Comparison of ENCODE assay signal across 8 cellular contexts in the genomic region with DNA sequence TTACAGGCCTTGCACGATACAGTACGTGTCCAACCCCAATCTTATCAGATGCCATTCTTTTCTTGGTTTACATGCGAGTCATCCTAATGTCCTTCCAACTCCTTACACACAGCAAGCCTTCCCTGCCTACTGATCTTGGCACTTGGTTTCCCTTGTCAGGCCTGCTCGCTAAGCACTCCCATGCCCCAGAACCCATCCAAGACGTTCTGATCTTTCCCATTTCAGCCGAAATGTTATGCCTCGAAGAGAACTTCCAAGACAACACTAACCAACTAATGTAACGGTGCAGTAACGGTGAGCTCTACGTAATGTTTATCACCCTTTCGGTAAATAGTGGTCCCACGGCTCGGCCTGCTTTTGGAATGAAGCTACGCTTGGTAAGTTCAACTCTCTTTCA. TPM values are rescaled to one million over a fixed set of nuclear protein-coding genes. Genes with fewer than 3 reads are reported as not detected.
DNase-seq lines count a peak whose midpoint lies in the region; ATAC-seq lines count a peak whose summit lies in the region.

No MANE protein-coding gene starts in this region.

- H3K27ac ChIP-seq in epithelial cell of prostate (peak overlapping the region; percentile 57), trophoblast cell (ENCODE audit: low read depth, low read length) (no peak overlapping the region)

- H3K79me2 ChIP-seq in trophoblast cell (ENCODE audit: control insufficient read depth, insufficient read depth, low read length, poor library complexity), result peaks cover 5% of the 10 kb centered on the region

- H2BK5ac ChIP-seq in trophoblast cell (ENCODE audit: low read depth, low read length, poor library complexity), result no peak overlapping the region

- DNase-seq in EH (ENCODE audit: low read depth) (peak; percentile 54), NT2/D1 (ENCODE audit: low read depth, low spot score) (no peak), epithelial cell of prostate (ENCODE audit: low read depth, low spot score) (no peak), trophoblast cell (peak in 1 of 2 donors; percentile 32), HuH-7 (ENCODE audit: low spot score) (no peak), DMS153 treated with DMSO at 0.1 percent for 48 hours (lab: John Stamatoyannopoulos, UW; ENCODE audit: unreplicated experiment) (no peak)

- no peak overlapping the region for H2BK120ac ChIP-seq in trophoblast cell (ENCODE audit: insufficient read depth, low read length, poor library complexity)

- no peak overlapping the region for H2AFZ ChIP-seq in trophoblast cell (ENCODE audit: insufficient read depth, low read length, poor library complexity)

- H2BK12ac ChIP-seq in trophoblast cell (ENCODE audit: low read length), result no peak overlapping the region

- no peak overlapping the region for H3K18ac ChIP-seq in trophoblast cell (ENCODE audit: low read length)

- peak overlapping the region; percentile 12 for H3K23ac ChIP-seq in trophoblast cell (ENCODE audit: low read length)

- no peak overlapping the region for H3K14ac ChIP-seq in trophoblast cell (ENCODE audit: low read length)

- peak overlapping the region; percentile 27 for H2AK5ac ChIP-seq in trophoblast cell (ENCODE audit: low read length)

- H3K27me3 ChIP-seq in NT2/D1 (ENCODE audit: insufficient read depth, insufficient read length) (peaks cover 11% of the 10 kb centered on the region), trophoblast cell (ENCODE audit: insufficient read depth, low read length) (no peaks in the 10 kb centered on the region)

- no CpG with 5 or more reads among the region's 14 CpGs for WGBS in trophoblast cell (ENCODE audit: extremely low coverage, insufficient coverage, insufficient read length)

- ATAC-seq in HG03565 (IDR thresholded peaks at IDR 0.05; ENCODE audit: unreplicated experiment), result no peak
- no peak for ATAC-seq in GM18868 (IDR thresholded peaks at IDR 0.05; ENCODE audit: unreplicated experiment)

- H4K91ac ChIP-seq in trophoblast cell (ENCODE audit: low read depth, low read length), result peak overlapping the region; percentile 20

- H4K8ac ChIP-seq in trophoblast cell (ENCODE audit: low read depth, low read length), result peak overlapping the region; percentile 70

- peak overlapping the region; percentile 90 for H3K4me3 ChIP-seq in NT2/D1 (ENCODE audit: insufficient read length, low read depth)
- peak overlapping the region; percentile 80 for H3K4me3 ChIP-seq in trophoblast cell (ENCODE audit: low read depth, low read length)

- H3K9ac ChIP-seq in NT2/D1 (ENCODE audit: insufficient read length, low read depth), result peak overlapping the region; percentile 93
- H3K9ac ChIP-seq in trophoblast cell (ENCODE audit: low read length), result peak overlapping the region; percentile 91

- peak overlapping the region; percentile 80 for H3K4ac ChIP-seq in trophoblast cell (ENCODE audit: low read depth, low read length)

- peak overlapping the region; percentile 28 for H4K12ac ChIP-seq in trophoblast cell (ENCODE audit: low read depth, low read length)

- H3K4me1 ChIP-seq in NT2/D1 (ENCODE audit: insufficient read depth, insufficient read length), result no peaks in the 10 kb centered on the region
- peaks cover 0 to 5% of the 10 kb centered on the region in 2 experiments for H3K4me1 ChIP-seq in trophoblast cell (ENCODE audit: control insufficient read depth in 1 of 2, insufficient read depth in 2 of 2, low read length in 2 of 2)

- H3K4me2 ChIP-seq in trophoblast cell (ENCODE audit: low read length), result peak overlapping the region; percentile 82

- peaks cover 40% of the 10 kb centered on the region for H3K36me3 ChIP-seq in NT2/D1 (ENCODE audit: insufficient read depth, insufficient read length, low read length)
- H3K36me3 ChIP-seq in trophoblast cell (ENCODE audit: control insufficient read depth in 1 of 2, insufficient read depth in 2 of 2, low read length in 2 of 2), result peaks cover 27 to 31% of the 10 kb centered on the region in 2 experiments

- H3K79me1 ChIP-seq in trophoblast cell (ENCODE audit: low read length), result no peaks in the 10 kb centered on the region

- H3K9me3 ChIP-seq in NT2/D1 (ENCODE audit: insufficient read depth, low read length) (no peaks in the 10 kb centered on the region), trophoblast cell (ENCODE audit: insufficient read depth, low read depth, low read length) (no peaks in the 10 kb centered on the region)

RNA-seq across cellular contexts. Expression of gene PES1, which starts 0.5 kb away (rescaled TPM):
- 50.6 and 53.6 TPM in 2 replicates for polyA plus RNA-seq in trophoblast cell (2013)

RNA-seq across cellular contexts. Expression of gene TCN2, which starts 15.8 kb away (rescaled TPM):
- 2.2 and 2.5 TPM in 2 replicates for polyA plus RNA-seq in trophoblast cell (2013)

RNA-seq across cellular contexts. Expression of gene GAL3ST1, which starts 16.7 kb away (rescaled TPM):
- 4.5 and 5.3 TPM in 2 replicates for polyA plus RNA-seq in trophoblast cell (2013)

RNA-seq across cellular contexts. Expression of gene SLC35E4, which starts 44.4 kb away (rescaled TPM):
- polyA plus RNA-seq in trophoblast cell (2013), result 1.1 and 1.2 TPM in 2 replicates

RNA-seq across cellular contexts. Expression of gene SEC14L6, which starts 44.6 kb away (rescaled TPM):
- polyA plus RNA-seq in trophoblast cell (2013), result 0.01 and 0.07 TPM in 2 replicates
